In genomic region chr6:157641837-157642236, GRCh38 we compare ENCODE assay signal across 10 cellular contexts.
"Had no signal": no experiment of that assay in that cellular context is flagged by ENCODE, and none has a peak within 500 bp of the region (broad histone marks: within the 10 kb centered on the region; RNA-seq: fewer than 3 reads in every experiment).

No MANE protein-coding gene starts in this region.

- H3K4me3 ChIP-seq: GM23248, GM23338, HAP-1 had no signal

- H3K27ac ChIP-seq: GM23248 had no signal

- ATAC-seq: GM23338, HCT116 had no signal

- H3K4me2 ChIP-seq: GM23338 had no signal

- DNase-seq: GM23248, GOT3, H7, H9, HCEC 1CT, HFFc6 had no signal

- FAIRE-seq: H54 had no signal

- H3K36me3 ChIP-seq: HAP-1 had no signal

- H3K4me1 ChIP-seq: HAP-1 had no signal

- H2AFZ ChIP-seq: GM23248, GM23338 had no signal

- H3K9me3 ChIP-seq: HAP-1 had no signal

- H3K9ac ChIP-seq: GM23248 had no signal
